Comparison of ENCODE assay signal across 1 cellular context in the genomic region with DNA sequence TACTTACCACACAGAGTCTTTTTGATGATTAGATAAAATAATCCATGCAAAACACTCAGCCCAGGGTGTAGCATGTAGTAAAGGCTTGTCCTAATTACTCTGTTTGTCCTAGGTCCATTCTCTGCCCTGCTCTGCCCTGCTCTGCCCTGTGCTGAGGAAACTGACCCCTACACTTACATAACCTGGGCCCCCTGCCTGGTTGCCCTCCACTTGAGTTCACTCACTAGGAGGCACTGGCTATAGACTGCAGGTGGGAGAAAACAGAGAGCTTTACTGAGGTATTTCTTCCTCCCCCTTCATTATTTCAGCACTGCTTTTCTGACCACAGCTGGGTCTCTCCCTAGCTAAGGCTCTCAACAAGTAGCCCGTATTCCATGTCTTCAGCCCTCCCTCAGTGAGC.
TF ChIP-seq lines count a peak whose summit lies in the region.

No MANE protein-coding gene starts in this region.

TF ChIP-seq in GM23338, 12 proteins besides CTCF, POLR2A, EP300 and RAD21 (continued from another document):
- no peak for TF ChIP-seq JUNB (IDR thresholded peaks at IDR 0.05; ENCODE audit: unreplicated experiment)
- TF ChIP-seq EZH2 (IDR thresholded peaks at IDR 0.05; ENCODE audit: low read depth, unreplicated experiment) = no peak
- TF ChIP-seq, protein P1, sequence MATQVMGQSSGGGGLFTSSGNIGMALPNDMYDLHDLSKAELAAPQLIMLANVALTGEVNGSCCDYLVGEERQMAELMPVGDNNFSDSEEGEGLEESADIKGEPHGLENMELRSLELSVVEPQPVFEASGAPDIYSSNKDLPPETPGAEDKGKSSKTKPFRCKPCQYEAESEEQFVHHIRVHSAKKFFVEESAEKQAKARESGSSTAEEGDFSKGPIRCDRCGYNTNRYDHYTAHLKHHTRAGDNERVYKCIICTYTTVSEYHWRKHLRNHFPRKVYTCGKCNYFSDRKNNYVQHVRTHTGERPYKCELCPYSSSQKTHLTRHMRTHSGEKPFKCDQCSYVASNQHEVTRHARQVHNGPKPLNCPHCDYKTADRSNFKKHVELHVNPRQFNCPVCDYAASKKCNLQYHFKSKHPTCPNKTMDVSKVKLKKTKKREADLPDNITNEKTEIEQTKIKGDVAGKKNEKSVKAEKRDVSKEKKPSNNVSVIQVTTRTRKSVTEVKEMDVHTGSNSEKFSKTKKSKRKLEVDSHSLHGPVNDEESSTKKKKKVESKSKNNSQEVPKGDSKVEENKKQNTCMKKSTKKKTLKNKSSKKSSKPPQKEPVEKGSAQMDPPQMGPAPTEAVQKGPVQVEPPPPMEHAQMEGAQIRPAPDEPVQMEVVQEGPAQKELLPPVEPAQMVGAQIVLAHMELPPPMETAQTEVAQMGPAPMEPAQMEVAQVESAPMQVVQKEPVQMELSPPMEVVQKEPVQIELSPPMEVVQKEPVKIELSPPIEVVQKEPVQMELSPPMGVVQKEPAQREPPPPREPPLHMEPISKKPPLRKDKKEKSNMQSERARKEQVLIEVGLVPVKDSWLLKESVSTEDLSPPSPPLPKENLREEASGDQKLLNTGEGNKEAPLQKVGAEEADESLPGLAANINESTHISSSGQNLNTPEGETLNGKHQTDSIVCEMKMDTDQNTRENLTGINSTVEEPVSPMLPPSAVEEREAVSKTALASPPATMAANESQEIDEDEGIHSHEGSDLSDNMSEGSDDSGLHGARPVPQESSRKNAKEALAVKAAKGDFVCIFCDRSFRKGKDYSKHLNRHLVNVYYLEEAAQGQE (IDR thresholded peaks at IDR 0.05; ENCODE audit: unreplicated experiment) = no peak
